1 cellular context compared by ENCODE assay signal in the genomic region with DNA sequence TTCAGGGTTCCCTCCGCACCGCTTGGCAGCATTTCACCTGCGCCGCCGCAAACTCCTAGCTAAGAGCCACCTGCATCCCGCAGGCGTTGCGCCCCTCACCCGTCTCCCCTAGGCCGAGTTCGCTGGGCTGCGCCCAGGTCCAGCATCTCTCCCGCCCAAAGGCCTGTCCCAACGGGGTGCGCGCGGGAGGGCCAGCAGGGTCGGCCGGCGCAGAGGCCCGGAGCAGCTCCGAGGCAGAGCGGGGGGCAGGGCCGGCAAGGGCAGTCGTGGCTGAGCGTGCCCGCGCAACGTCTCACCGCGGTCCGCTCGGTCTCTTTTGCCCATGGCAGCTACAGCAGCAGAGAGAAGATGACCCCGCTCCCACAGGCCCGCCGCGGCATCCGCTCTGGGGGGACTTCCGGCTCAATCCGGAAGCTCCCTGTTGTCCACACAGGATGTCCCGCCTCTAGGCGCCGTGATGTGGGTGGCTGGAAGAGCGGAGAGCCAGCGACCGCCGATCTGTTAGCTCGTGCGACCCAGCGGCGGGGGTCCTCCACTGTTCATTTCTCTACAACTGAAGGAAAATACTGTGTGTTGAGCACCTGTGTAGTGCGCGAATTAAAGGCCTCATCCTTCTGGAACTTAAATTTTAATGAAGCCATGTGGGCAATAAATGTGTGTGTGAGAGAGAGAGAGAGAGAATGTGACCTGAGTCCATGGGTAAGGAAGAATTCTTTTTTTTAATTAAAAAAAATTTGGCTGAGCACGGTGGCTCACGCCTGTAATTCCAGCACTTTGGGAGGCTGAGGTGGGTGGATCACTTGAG.
TF ChIP-seq lines count a peak whose summit lies in the region.

Gene ERCC3 (minus strand): TSS at position 387 of the 805 bp plus-strand sequence. CDS start 63 bp downstream, at position 324.

TF ChIP-seq in HEK293, 187 proteins besides CTCF, POLR2A, EP300 and RAD21 (continued from another document):
- TF ChIP-seq, protein P1, sequence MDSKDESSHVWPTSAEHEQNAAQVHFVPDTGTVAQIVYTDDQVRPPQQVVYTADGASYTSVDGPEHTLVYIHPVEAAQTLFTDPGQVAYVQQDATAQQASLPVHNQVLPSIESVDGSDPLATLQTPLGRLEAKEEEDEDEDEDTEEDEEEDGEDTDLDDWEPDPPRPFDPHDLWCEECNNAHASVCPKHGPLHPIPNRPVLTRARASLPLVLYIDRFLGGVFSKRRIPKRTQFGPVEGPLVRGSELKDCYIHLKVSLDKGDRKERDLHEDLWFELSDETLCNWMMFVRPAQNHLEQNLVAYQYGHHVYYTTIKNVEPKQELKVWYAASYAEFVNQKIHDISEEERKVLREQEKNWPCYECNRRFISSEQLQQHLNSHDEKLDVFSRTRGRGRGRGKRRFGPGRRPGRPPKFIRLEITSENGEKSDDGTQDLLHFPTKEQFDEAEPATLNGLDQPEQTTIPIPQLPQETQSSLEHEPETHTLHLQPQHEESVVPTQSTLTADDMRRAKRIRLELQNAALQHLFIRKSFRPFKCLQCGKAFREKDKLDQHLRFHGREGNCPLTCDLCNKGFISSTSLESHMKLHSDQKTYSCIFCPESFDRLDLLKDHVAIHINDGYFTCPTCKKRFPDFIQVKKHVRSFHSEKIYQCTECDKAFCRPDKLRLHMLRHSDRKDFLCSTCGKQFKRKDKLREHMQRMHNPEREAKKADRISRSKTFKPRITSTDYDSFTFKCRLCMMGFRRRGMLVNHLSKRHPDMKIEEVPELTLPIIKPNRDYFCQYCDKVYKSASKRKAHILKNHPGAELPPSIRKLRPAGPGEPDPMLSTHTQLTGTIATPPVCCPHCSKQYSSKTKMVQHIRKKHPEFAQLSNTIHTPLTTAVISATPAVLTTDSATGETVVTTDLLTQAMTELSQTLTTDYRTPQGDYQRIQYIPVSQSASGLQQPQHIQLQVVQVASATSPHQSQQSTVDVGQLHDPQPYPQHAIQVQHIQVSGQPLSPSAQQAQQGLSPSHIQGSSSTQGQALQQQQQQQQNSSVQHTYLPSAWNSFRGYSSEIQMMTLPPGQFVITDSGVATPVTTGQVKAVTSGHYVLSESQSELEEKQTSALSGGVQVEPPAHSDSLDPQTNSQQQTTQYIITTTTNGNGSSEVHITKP (tag by site-specific recombination; IDR thresholded peaks at IDR 0.05), result peak; percentile 94
- TF ChIP-seq ZBTB7A (tag by site-specific recombination; IDR thresholded peaks at IDR 0.05; ENCODE audit: low read depth), result peak; percentile 56; the same call in 1 of the 2 replicates
- no peak for TF ChIP-seq ZNF140 (tag by site-specific recombination; IDR thresholded peaks at IDR 0.05)
- no peak for TF ChIP-seq ZNF623 (tag by site-specific recombination; IDR thresholded peaks at IDR 0.05)
- TF ChIP-seq GLIS2 (tag by site-specific recombination; IDR thresholded peaks at IDR 0.05), result peak; percentile 92
- peak; percentile 70 for TF ChIP-seq ZXDB (tag by site-specific recombination; IDR thresholded peaks at IDR 0.05)
- no peak for TF ChIP-seq ZFP41 (tag by site-specific recombination; IDR thresholded peaks at IDR 0.05; ENCODE audit: borderline replicate concordance)
- 0 out of 2 replicates have a peak, but pooled peaks have one; percentile 14 for TF ChIP-seq SP7 (tag by site-specific recombination; IDR thresholded peaks at IDR 0.05)
- TF ChIP-seq, protein P2, sequence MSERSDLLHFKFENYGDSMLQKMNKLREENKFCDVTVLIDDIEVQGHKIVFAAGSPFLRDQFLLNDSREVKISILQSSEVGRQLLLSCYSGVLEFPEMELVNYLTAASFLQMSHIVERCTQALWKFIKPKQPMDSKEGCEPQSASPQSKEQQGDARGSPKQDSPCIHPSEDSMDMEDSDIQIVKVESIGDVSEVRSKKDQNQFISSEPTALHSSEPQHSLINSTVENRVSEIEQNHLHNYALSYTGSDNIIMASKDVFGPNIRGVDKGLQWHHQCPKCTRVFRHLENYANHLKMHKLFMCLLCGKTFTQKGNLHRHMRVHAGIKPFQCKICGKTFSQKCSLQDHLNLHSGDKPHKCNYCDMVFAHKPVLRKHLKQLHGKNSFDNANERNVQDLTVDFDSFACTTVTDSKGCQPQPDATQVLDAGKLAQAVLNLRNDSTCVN (tag by site-specific recombination; optimal IDR thresholded peaks at IDR 0.05), result peak; percentile 72
- TF ChIP-seq ZNF335 (tag by site-specific recombination; conservative IDR thresholded peaks at IDR 0.05), result peak; percentile 84
- TF ChIP-seq HOXC10 (CRISPR knock-in tag; IDR thresholded peaks at IDR 0.05), result no peak
- TF ChIP-seq ZNF10 (tag by site-specific recombination; IDR thresholded peaks at IDR 0.05), result no peak
- TF ChIP-seq SCRT1 (tag by site-specific recombination; IDR thresholded peaks at IDR 0.05; ENCODE audit: borderline replicate concordance), result no peak
- TF ChIP-seq KLF17 (tag by site-specific recombination; IDR thresholded peaks at IDR 0.05), result 0 out of 2 replicates have a peak, but pooled peaks have one; percentile 41
- TF ChIP-seq ZFHX2 (tag by site-specific recombination; conservative IDR thresholded peaks at IDR 0.05), result peak; percentile 47; the same call in 1 of the 2 replicates
- no peak for TF ChIP-seq GLI4 (tag by site-specific recombination; IDR thresholded peaks at IDR 0.05)
- TF ChIP-seq, protein P3, sequence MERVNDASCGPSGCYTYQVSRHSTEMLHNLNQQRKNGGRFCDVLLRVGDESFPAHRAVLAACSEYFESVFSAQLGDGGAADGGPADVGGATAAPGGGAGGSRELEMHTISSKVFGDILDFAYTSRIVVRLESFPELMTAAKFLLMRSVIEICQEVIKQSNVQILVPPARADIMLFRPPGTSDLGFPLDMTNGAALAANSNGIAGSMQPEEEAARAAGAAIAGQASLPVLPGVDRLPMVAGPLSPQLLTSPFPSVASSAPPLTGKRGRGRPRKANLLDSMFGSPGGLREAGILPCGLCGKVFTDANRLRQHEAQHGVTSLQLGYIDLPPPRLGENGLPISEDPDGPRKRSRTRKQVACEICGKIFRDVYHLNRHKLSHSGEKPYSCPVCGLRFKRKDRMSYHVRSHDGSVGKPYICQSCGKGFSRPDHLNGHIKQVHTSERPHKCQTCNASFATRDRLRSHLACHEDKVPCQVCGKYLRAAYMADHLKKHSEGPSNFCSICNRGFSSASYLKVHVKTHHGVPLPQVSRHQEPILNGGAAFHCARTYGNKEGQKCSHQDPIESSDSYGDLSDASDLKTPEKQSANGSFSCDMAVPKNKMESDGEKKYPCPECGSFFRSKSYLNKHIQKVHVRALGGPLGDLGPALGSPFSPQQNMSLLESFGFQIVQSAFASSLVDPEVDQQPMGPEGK (tag by site-specific recombination; IDR thresholded peaks at IDR 0.05), result 0 out of 2 replicates have a peak, but pooled peaks have one; percentile 42
- 0 out of 2 replicates have a peak, but pooled peaks have one; percentile 32 for TF ChIP-seq ZNF629 (tag by site-specific recombination; IDR thresholded peaks at IDR 0.05)
- TF ChIP-seq, protein P4, sequence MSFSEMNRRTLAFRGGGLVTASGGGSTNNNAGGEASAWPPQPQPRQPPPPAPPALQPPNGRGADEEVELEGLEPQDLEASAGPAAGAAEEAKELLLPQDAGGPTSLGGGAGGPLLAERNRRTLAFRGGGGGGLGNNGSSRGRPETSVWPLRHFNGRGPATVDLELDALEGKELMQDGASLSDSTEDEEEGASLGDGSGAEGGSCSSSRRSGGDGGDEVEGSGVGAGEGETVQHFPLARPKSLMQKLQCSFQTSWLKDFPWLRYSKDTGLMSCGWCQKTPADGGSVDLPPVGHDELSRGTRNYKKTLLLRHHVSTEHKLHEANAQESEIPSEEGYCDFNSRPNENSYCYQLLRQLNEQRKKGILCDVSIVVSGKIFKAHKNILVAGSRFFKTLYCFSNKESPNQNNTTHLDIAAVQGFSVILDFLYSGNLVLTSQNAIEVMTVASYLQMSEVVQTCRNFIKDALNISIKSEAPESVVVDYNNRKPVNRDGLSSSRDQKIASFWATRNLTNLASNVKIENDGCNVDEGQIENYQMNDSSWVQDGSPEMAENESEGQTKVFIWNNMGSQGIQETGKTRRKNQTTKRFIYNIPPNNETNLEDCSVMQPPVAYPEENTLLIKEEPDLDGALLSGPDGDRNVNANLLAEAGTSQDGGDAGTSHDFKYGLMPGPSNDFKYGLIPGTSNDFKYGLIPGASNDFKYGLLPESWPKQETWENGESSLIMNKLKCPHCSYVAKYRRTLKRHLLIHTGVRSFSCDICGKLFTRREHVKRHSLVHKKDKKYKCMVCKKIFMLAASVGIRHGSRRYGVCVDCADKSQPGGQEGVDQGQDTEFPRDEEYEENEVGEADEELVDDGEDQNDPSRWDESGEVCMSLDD (tag by site-specific recombination; IDR thresholded peaks at IDR 0.05), result peak; percentile 36; the same call in 1 of the 2 replicates
- no peak for TF ChIP-seq OVOL3 (tag by site-specific recombination; IDR thresholded peaks at IDR 0.05)
- TF ChIP-seq SETDB1 (IDR thresholded peaks at IDR 0.05; ENCODE audit: insufficient read length, low read length), result no peak
- TF ChIP-seq ZNF19 (tag by site-specific recombination; IDR thresholded peaks at IDR 0.05; ENCODE audit: low read depth), result no peak
- TF ChIP-seq ZNF518A (tag by site-specific recombination; conservative IDR thresholded peaks at IDR 0.05; ENCODE audit: low read depth), result peak; percentile 84
- TF ChIP-seq YY1 (tag by site-specific recombination; IDR thresholded peaks at IDR 0.05), result 0 out of 2 replicates have a peak, but pooled peaks have one; percentile 30
- peak; percentile 90 for TF ChIP-seq ZBTB11 (tag by site-specific recombination; conservative IDR thresholded peaks at IDR 0.05; ENCODE audit: low read depth)
- TF ChIP-seq ZNF501 (tag by site-specific recombination; IDR thresholded peaks at IDR 0.05), result peak; percentile 70; the same call in 1 of the 2 replicates
- no peak for TF ChIP-seq ZNF707 (tag by site-specific recombination; IDR thresholded peaks at IDR 0.05)
- TF ChIP-seq ZBTB17 (tag by site-specific recombination; IDR thresholded peaks at IDR 0.05), result peak; percentile 90
- peak; percentile 61 for TF ChIP-seq ZIC2 (tag by site-specific recombination; IDR thresholded peaks at IDR 0.05)
- TF ChIP-seq EGR2 (tag by site-specific recombination; IDR thresholded peaks at IDR 0.05; ENCODE audit: low read depth), result peak; percentile 17; the same call in 1 of the 2 replicates
- peak; percentile 98 for TF ChIP-seq ZNF341 (tag by site-specific recombination; IDR thresholded peaks at IDR 0.05; ENCODE audit: low read depth)
